In the genomic region with DNA sequence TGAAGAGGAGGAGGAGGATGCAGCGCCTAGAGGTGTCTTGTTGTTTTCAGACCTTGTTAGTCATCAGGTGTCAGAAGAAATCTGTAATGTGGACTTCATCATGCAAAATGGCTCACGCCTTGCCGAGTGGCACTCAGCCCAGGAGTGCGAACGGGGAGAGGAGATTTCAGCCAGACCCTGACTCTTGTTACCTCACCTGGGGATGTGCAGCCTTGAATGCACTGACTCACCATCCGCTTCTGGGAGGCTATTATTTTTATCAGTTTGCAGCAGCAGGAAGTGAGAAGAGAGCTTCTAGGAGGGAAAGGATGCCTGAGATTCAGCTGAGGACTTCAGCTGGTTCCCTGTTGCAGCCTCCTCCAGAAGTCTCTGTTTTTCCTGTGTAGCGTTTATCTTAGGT, we compare ENCODE assay signal across 9 cellular contexts. TPM values are rescaled to one million over a fixed set of nuclear protein-coding genes. Genes with fewer than 3 reads are reported as not detected.
A peak's percentile ranks its signal among the peaks of the same experiment; 100 is the strongest.
DNase-seq lines count a peak whose midpoint lies in the region; ATAC-seq, FAIRE-seq and TF ChIP-seq lines count a peak whose summit lies in the region.
"Had no signal": no experiment of that assay in that cellular context is flagged by ENCODE, and none has a peak within 500 bp of the region (broad histone marks: within the 10 kb centered on the region; RNA-seq: fewer than 3 reads in every experiment).

No MANE protein-coding gene starts in this region.

- H3K4me1 ChIP-seq in PC-3 (ENCODE audit: insufficient read depth, low read length) (peaks cover 59% of the 10 kb centered on the region), K562 (replicated peaks in 1 of 2; ENCODE audit: control insufficient read depth in 2 of 2, insufficient read depth in 2 of 2, low read length in 2 of 2) (peaks cover 14 to 18% of the 10 kb centered on the region in 2 experiments)

- H3K4me3 ChIP-seq in PC-3 (ENCODE audit: low read length) (peak overlapping the region; percentile 75), K562 (no peak overlapping the region)

- POLR2A ChIA-PET in PC-3 (lab: Charles Lee; ENCODE audit: unreplicated experiment), result interaction anchor here (0.6 kb wide), 3 partner anchors 87 to 408 kb away, joined by 3 to 8 read pairs (median 4); no protein-coding TSS in a partner anchor
- POLR2A ChIA-PET in K562 (lab: Yijun Ruan, JAX), result interaction anchor here (0.6 to 1.9 kb wide), 9 partner anchors 25 to 1333 kb away, joined by 3 to 11 read pairs (median 3); partner anchors contain the start of gene UBE2N

- DNase-seq in NCI-H345 (lab: John Stamatoyannopoulos, UW), result peak; percentile 5
- no peak for DNase-seq in NCI-H345 treated with DMSO at 0.1 percent for 48 hours (lab: John Stamatoyannopoulos, UW; ENCODE audit: unreplicated experiment)
- peak; percentile 95 for DNase-seq in PC-3
- DNase-seq in K562 (ENCODE audit: extremely low read depth in 1 of 4, low spot score in 3 of 4), result peak; percentile 15 to 82 (median 42)
- DNase-seq in renal cortical epithelial cell (ENCODE audit: low read depth), result peak; percentile 7
- DNase-seq in putamen (ENCODE audit: low spot score), result no peak

- peak overlapping the region; percentile 64 for H3K9ac ChIP-seq in PC-3 (ENCODE audit: low read length)
- H3K9ac ChIP-seq in K562 (ENCODE audit: insufficient read depth in 1 of 2, low read depth in 2 of 2, low read length in 2 of 2), result no peak overlapping the region

- peak; percentile 86 for FAIRE-seq in K562 (lab: Jason Lieb, UNC)

- H3K79me2 ChIP-seq in PC-3 (ENCODE audit: low read length) (no peaks in the 10 kb centered on the region), K562 (ENCODE audit: control insufficient read depth, insufficient read depth, low read length) (no peaks in the 10 kb centered on the region)

- CTCF ChIA-PET in PC-3 (lab: Charles Lee) (interaction anchor here (0.9 to 4.0 kb wide), 10 partner anchors 25 to 598 kb away, joined by 3 to 91 read pairs (median 6); no protein-coding TSS in a partner anchor), K562 (lab: Yijun Ruan, JAX; ENCODE audit: low intra/inter-chr PET ratio) (interaction anchor here (1.2 to 4.8 kb wide), 3 partner anchors 531 to 597 kb away, joined by 3 to 62 read pairs (median 24); no protein-coding TSS in a partner anchor)

- peak; percentile 92 for TF ChIP-seq EP300 in K562 (IDR thresholded peaks at IDR 0.05; ENCODE audit: low read length)

- H3K27me3 ChIP-seq in PC-3 (ENCODE audit: low read length), result no peaks in the 10 kb centered on the region
- H3K27me3 ChIP-seq in K562 (ENCODE audit: control insufficient read depth in 2 of 2, insufficient read depth in 2 of 2, low read length in 2 of 2), result no peaks in the 10 kb centered on the region

- no peaks in the 10 kb centered on the region for H3K9me2 ChIP-seq in PC-3 (replicated peaks; ENCODE audit: low read length)

- WGBS in K562 (ENCODE audit: insufficient coverage, low coverage, missing lambda C conversion rate), result under 1% methylated on average over 7 of the region's 7 CpGs

- in situ Hi-C loops in K562 (cut with MboI), result loop anchor here (5.0 to 25.0 kb wide), 5 partner anchors 343 to 1313 kb away; no protein-coding TSS in a partner anchor

- H2AFZ ChIP-seq in PC-3 (ENCODE audit: low read length) (peak overlapping the region; percentile 26), K562 (ENCODE audit: low read depth, low read length) (no peak overlapping the region)

- intact Hi-C loops in PC-3 (cut with micrococcal nuclease) (loop anchor here (1.0 to 10.0 kb wide), 4 partner anchors 193 to 655 kb away; partner anchors contain the start of gene UBE2N), K562 (cut with micrococcal nuclease) (loop anchor here (1.0 to 10.0 kb wide), 6 partner anchors 25 to 1525 kb away; no protein-coding TSS in a partner anchor)

- H3K9me3 ChIP-seq in PC-3 (ENCODE audit: low read length) (no peaks in the 10 kb centered on the region), K562 (replicated peaks; ENCODE audit: control insufficient read depth, insufficient read depth, low read depth, low read length) (no peaks in the 10 kb centered on the region)

- peak overlapping the region; percentile 95 for H3K4me2 ChIP-seq in PC-3 (ENCODE audit: low read length)
- 0 out of 2 replicates have a peak overlapping the region, but pooled peaks have one; percentile 1 for H3K4me2 ChIP-seq in K562 (ENCODE audit: insufficient read depth, low read length)

- no peak for TF ChIP-seq POLR2A in K562 (conservative IDR thresholded peaks at IDR 0.05)

- H3K36me3 ChIP-seq in PC-3 (ENCODE audit: low read depth, low read length) (no peaks in the 10 kb centered on the region), K562 (ENCODE audit: control insufficient read depth, insufficient read depth, low read length) (no peaks in the 10 kb centered on the region)

- ATAC-seq in PC-3 (peak; percentile 62), K562 (peak; percentile 77), GM18498 (IDR thresholded peaks at IDR 0.05; ENCODE audit: unreplicated experiment) (no peak), GM19023 (IDR thresholded peaks at IDR 0.05; ENCODE audit: unreplicated experiment) (no peak)

- TF ChIP-seq CTCF in PC-3 (conservative IDR thresholded peaks at IDR 0.05; ENCODE audit: low read depth, low read length) (no peak), K562 (IDR thresholded peaks at IDR 0.05 in 2 of 3, conservative IDR thresholded peaks at IDR 0.05 in 1 of 3; ENCODE audit: insufficient read depth in 2 of 3, low read depth in 1 of 3, low read length in 3 of 3) (no peak)

- H3K27ac ChIP-seq in PC-3 (ENCODE audit: low read length) (peak overlapping the region; percentile 93), K562 (ENCODE audit: extremely low read depth, low read depth, low read length) (no peak overlapping the region; the same call in 2 of the 3 replicates)
- H3K27ac ChIP-seq: skin epidermis had no signal

- H3F3A ChIP-seq in PC-3 (ENCODE audit: low read length, unreplicated experiment), result peaks cover 7% of the 10 kb centered on the region

- no TSS peak for BruUV-seq in PC-3 (replicated peaks; lab: Mats Ljungman, UMichigan)
- no TSS peak for BruUV-seq in K562 (replicated peaks; lab: Mats Ljungman, UMichigan)

- H4K20me1 ChIP-seq in PC-3 (ENCODE audit: low read length) (no peaks in the 10 kb centered on the region), K562 (replicated peaks; ENCODE audit: control insufficient read depth, insufficient read depth, low read length) (0 out of 2 replicates have a peak, but pooled peaks cover 4% of the 10 kb centered on the region)

- TF ChIP-seq RAD21 in K562 (CRISPR knock-in tag; conservative IDR thresholded peaks at IDR 0.05 in 1 of 2, IDR thresholded peaks at IDR 0.05 in 1 of 2), result peak; percentile 9 to 28; a peak in 2 of 4 replicates

- H3K9me1 ChIP-seq in K562 (ENCODE audit: control insufficient read depth, insufficient read depth, low read length), result no peaks in the 10 kb centered on the region

TF ChIP-seq in K562, 482 proteins besides CTCF, POLR2A, EP300 and RAD21 (continues in another document):
- TF ChIP-seq ZNF766 (CRISPR knock-in tag; conservative IDR thresholded peaks at IDR 0.05) (no peak), SMARCA4 (IDR thresholded peaks at IDR 0.05) (peak; percentile 92), CXXC5 (CRISPR knock-in tag; IDR thresholded peaks at IDR 0.05) (peak; percentile 27; the same call in 1 of the 2 replicates), ATF7 (IDR thresholded peaks at IDR 0.05) (peak; percentile 60; the same call in 1 of the 2 replicates), ZKSCAN1 (IDR thresholded peaks at IDR 0.05; ENCODE audit: low read depth, low read length) (no peak), RCOR1 (IDR thresholded peaks at IDR 0.05; ENCODE audit: borderline replicate concordance in 1 of 2, low read depth in 2 of 2, low read length in 2 of 2) (peak; percentile 45 to 98; a peak in 2 of 4 replicates), KDM1A (IDR thresholded peaks at IDR 0.05) (peak; percentile 82 to 90), ZNF12 (CRISPR knock-in tag; IDR thresholded peaks at IDR 0.05) (no peak), KDM5B (IDR thresholded peaks at IDR 0.05; ENCODE audit: insufficient replicate concordance, low read depth, low read length) (no peak), CEBPG (CRISPR knock-in tag; IDR thresholded peaks at IDR 0.05) (peak; percentile 96), CEBPG (tag; conservative IDR thresholded peaks at IDR 0.05 in 1 of 2, IDR thresholded peaks at IDR 0.05 in 1 of 2) (peak; percentile 82 to 99), FOXP1 (CRISPR knock-in tag; IDR thresholded peaks at IDR 0.05) (0 out of 2 replicates have a peak, but pooled peaks have one; percentile 21), HDAC1 (IDR thresholded peaks at IDR 0.05) (peak in 1 of 2 experiments; percentile 60; a peak in 2 of 4 replicates), DPF2 (IDR thresholded peaks at IDR 0.05) (peak; percentile 89), PCBP1 (IDR thresholded peaks at IDR 0.05; ENCODE audit: low read depth, low read length, poor library complexity, severe bottlenecking) (no peak), TCF3 (CRISPR knock-in tag; IDR thresholded peaks at IDR 0.05) (peak; percentile 91)

RNA-seq across cellular contexts. Expression of gene PLXNC1, which starts 48.1 kb away (rescaled TPM):
- total RNA-seq in PC-3 (2014; rRNA removed) (0.15 TPM in 1 of 2 replicates, not detected in the other), K562 (2014; rRNA removed) (0.14 and 0.16 TPM in 2 replicates), K562 (2014; rRNA removed; fragmentation: Illumina TruSeq; extraction: Trizol) (0.18 and 0.45 TPM in 2 replicates), K562 (2015; rRNA removed; fragmentation: Illumina TruSeq; extraction: Trizol) (0.30 and 0.87 TPM in 2 replicates), K562 (2021) (0.33 and 0.42 TPM in 2 replicates), renal cortical epithelial cell (2.7 and 3.1 TPM in 2 replicates)
- total RNA-seq in K562 (2011; cell fraction: chromatin; rRNA removed; ENCODE audit: low replicate concordance), result 0.32 and 0.37 TPM in 2 replicates
- total RNA-seq in K562 (2011; cell fraction: nucleolus; rRNA removed), result under 0.01 TPM in 1 of 2 replicates, not detected in the other
- total RNA-seq in K562 (2011; cell fraction: nucleoplasm; rRNA removed), result 0.23 and 0.29 TPM in 2 replicates
- polyA plus RNA-seq in K562 (2011; rRNA removed) (0.12 and 0.53 TPM in 2 replicates), K562 (2014; fragmentation: Illumina TruSeq; extraction: Trizol) (0.21 and 0.44 TPM in 2 replicates), K562 (2014; fragmentation: Nextera tagmentation; extraction: Ambion mirVana) (under 1 TPM; 0.28 to 0.55 TPM), K562 (2014; rRNA removed) (0.08 TPM in 2 replicates)
- 0.01 and 0.25 TPM in 2 replicates for polyA plus RNA-seq in K562 (2011; cell fraction: cytosol; rRNA removed)
- polyA plus RNA-seq in K562 (2011; cell fraction: nucleus; rRNA removed), result 0.14 and 0.77 TPM in 2 replicates
- polyA plus RNA-seq in K562 (2012), result 0.59 and 1.0 TPM in 2 replicates
- 0.12 and 1.7 TPM in 2 replicates for polyA minus RNA-seq in K562 (2011; rRNA and poly(A)+ RNA removed)
- 0.76 TPM in 1 of 2 replicates, not detected in the other for polyA minus RNA-seq in K562 (2011; cell fraction: cytosol; rRNA and poly(A)+ RNA removed)
- polyA minus RNA-seq in K562 (2011; cell fraction: nucleus; rRNA and poly(A)+ RNA removed), result under 0.01 and 1.2 TPM in 2 replicates

Comparison
In these comparisons a context has a peak if more than half of its experiments do, and no peak if none do; other contexts are left out.
1. DNase-seq: peak in NCI-H345 (single experiment), PC-3 (single experiment), K562 (4 of 4) and renal cortical epithelial cell (single experiment); none in NCI-H345 treated with DMSO at 0.1 percent for 48 hours (single experiment) and putamen (single experiment).
2. ATAC-seq: peak in PC-3 (single experiment) and K562 (single experiment); none in GM18498 (single experiment) and GM19023 (single experiment).